In the genomic region with DNA sequence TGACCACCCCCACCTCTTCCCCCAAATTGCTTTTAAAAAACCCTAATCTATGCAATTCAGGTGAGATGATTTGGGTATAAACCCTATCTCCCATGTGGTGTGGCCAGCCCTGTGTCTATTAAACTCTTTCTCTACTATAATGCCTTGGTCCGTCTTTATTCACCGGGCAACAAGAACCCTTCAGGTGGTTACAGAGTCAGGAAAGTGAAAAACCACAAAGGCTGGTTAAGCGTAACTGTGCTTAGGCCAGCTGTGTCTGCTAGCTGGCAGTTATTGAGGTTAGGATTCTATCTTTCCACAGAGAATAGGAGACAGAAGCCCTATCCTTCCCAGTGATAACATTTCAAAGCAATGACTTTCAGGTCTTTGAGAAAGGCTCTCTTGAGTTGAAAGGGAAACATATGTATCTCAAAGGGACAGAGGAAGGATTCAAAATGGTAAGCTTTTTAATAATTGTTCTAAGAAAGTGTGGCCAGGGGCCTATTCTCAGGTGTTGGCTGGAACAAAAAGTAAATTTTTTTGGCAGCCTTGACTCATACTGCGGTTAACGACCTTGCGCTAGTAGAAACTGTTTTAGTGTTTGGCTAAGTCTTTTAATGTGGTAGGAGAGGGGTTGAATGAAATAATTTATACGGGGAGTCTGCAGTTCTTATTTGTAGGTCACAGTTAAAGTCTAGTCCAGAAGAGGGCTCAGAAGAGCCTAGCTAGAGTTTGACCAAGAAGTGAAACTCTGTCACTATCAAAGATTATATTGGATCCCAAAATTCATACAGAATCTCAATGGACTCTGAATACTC, we compare ENCODE assay signal across 24 cellular contexts.
"Had no signal": no experiment of that assay in that cellular context is flagged by ENCODE, and none has a peak within 500 bp of the region (broad histone marks: within the 10 kb centered on the region; RNA-seq: fewer than 3 reads in every experiment).

No MANE protein-coding gene starts in this region.

- H3K36me3 ChIP-seq: ascending aorta, MG63, Peyer's patch, SJSA1 had no signal

- H3K4me3 Mint-ChIP-seq: activated CD8-positive, alpha-beta T cell treated with anti-CD3 and anti-CD28 coated beads, Interleukin-2, amount 10 ng/mL, durations not matched to agents 7 days and 5 days; T-helper 2 cell treated with Interferon-gamma antibody and Interleukin-4, amounts not matched to agents 5 μg/mL and 100 μg/mL, for 36 hours had no signal

- H3K4me1 ChIP-seq: ascending aorta, body of pancreas, Peyer's patch, SJSA1 had no signal

- H3K9me3 ChIP-seq: ascending aorta, body of pancreas, MG63, Peyer's patch had no signal

- H3K4me3 ChIP-seq: ascending aorta, body of pancreas, MG63, Peyer's patch, SJSA1 had no signal

- H3K27ac ChIP-seq: ascending aorta, body of pancreas, Peyer's patch, SJSA1 had no signal

- H3K27me3 ChIP-seq: ascending aorta, body of pancreas, MG63, Peyer's patch, SJSA1 had no signal

- DNase-seq: activated CD4-positive, alpha-beta T cell treated with anti-CD3 and anti-CD28 coated beads for 48 hours; activated CD4-positive, alpha-beta T cell treated with anti-CD3 and anti-CD28 coated beads, Interleukin-2, amount 50 U/mL, for 4 hours; activated CD4-positive, CD25-positive, alpha-beta regulatory T cell treated with anti-CD3 and anti-CD28 coated beads, Interleukin-2, amount 50 U/mL, for 72 hours; activated CD8-positive, alpha-beta memory T cell treated with anti-CD3 and anti-CD28 coated beads, Interleukin-2, amount 50 U/mL, for 48 hours; activated CD8-positive, alpha-beta T cell treated with anti-CD3 and anti-CD28 coated beads, Interleukin-2, amount 10 ng/mL, durations not matched to agents 7 days and 5 days; activated naive CD4-positive, alpha-beta T cell treated with anti-CD3 and anti-CD28 coated beads, Interleukin-2, amount 50 U/mL, for 16 hours; activated T-cell treated with anti-CD3 and anti-CD28 coated beads, Interleukin-2, amount 50 U/mL, for 1 hour; amniotic stem cell; body of pancreas; central memory CD4-positive, alpha-beta T cell; MG63; NCI-H1105; NCI-H1436; NCI-H1694 treated with DMSO at 0.1 percent for 48 hours; NCI-H2081; NCI-H510A treated with DMSO at 0.1 percent for 48 hours; NCI-H69; Peyer's patch; SHP77; SW 1271 had no signal

- H3K27ac Mint-ChIP-seq: activated CD8-positive, alpha-beta T cell treated with anti-CD3 and anti-CD28 coated beads, Interleukin-2, amount 10 ng/mL, durations not matched to agents 7 days and 5 days; T-helper 2 cell treated with Interferon-gamma antibody and Interleukin-4, amounts not matched to agents 5 μg/mL and 100 μg/mL, for 36 hours had no signal

- ATAC-seq: activated CD8-positive, alpha-beta T cell treated with anti-CD3 and anti-CD28 coated beads, Interleukin-2, amount 10 ng/mL, durations not matched to agents 7 days and 5 days; body of pancreas; SK-N-SH treated with all-trans-retinoic acid at 6 μM for 48 hours had no signal
